Comparison of ENCODE assay signal across 22 cellular contexts in the genomic region with DNA sequence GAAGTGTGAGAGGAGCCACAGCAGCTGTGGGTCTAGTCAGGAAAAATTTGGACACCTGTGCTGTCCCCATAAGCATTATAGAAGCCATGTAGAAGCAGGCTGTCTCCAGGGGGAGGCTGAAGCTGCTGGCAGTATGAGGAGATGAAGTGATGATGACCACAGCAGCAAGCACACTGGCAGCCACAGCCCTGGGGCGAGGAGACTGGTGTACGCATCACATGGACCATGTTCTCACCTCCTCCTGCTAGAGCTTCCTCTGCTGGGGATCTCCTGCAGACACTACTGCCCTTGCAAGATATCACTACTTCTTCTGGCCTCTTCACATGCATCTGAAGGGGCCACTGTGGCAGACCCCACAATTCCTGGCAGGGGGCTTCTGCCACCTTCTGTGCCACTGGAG. TPM values are rescaled to one million over a fixed set of nuclear protein-coding genes. Genes with fewer than 3 reads are reported as not detected.
DNase-seq lines count a peak whose midpoint lies in the region; ATAC-seq, FAIRE-seq and TF ChIP-seq lines count a peak whose summit lies in the region.
"Had no signal": no experiment of that assay in that cellular context is flagged by ENCODE, and none has a peak within 500 bp of the region (broad histone marks: within the 10 kb centered on the region; RNA-seq: fewer than 3 reads in every experiment).

No MANE protein-coding gene starts in this region.

- H3K27ac Mint-ChIP-seq in endodermal cell, result peak overlapping the region; percentile 39
- H3K27ac Mint-ChIP-seq in natural killer cell treated with Interleukin-12 subunit alpha and Interleukin-12 subunit beta and Interleukin-15 and Interleukin-18, amount 100 ng/mL, for 72 hours, result no peak overlapping the region
- H3K27ac Mint-ChIP-seq: CD4-positive, alpha-beta memory T cell; GM23338; H9 had no signal

- no peak overlapping the region for H3K4me3 Mint-ChIP-seq in endodermal cell
- no peak overlapping the region for H3K4me3 Mint-ChIP-seq in natural killer cell treated with Interleukin-12 subunit alpha and Interleukin-12 subunit beta and Interleukin-15 and Interleukin-18, amount 100 ng/mL, for 72 hours
- H3K4me3 Mint-ChIP-seq: CD4-positive, alpha-beta memory T cell; GM23338; H9 had no signal

- H3K27me3 Mint-ChIP-seq in endodermal cell (ENCODE audit: insufficient read depth), result peaks cover 4% of the 10 kb centered on the region
- peaks cover 0 to under 1% of the 10 kb centered on the region in 2 donors for H3K27me3 Mint-ChIP-seq in natural killer cell treated with Interleukin-12 subunit alpha and Interleukin-12 subunit beta and Interleukin-15 and Interleukin-18, amount 100 ng/mL, for 72 hours

- H3K36me3 ChIP-seq in endodermal cell (ENCODE audit: control insufficient read depth, insufficient read depth, low read length) (no peaks in the 10 kb centered on the region), SJCRH30 (no peaks in the 10 kb centered on the region)

- H3K27ac ChIP-seq in endodermal cell (ENCODE audit: low read depth, low read length) (no peak overlapping the region), SJCRH30 (no peak overlapping the region)

- DNase-seq in GM12892 (ENCODE audit: insufficient read length) (no peak), endodermal cell (no peak), SJCRH30 (no peak), NCI-H526 treated with DMSO at 0.1 percent for 48 hours (lab: John Stamatoyannopoulos, UW) (no peak), NCI-H1048 (lab: John Stamatoyannopoulos, UW) (no peak)
- no peak for DNase-seq in natural killer cell treated with Interleukin-12 subunit alpha and Interleukin-12 subunit beta and Interleukin-15 and Interleukin-18, amount 100 ng/mL, for 72 hours (ENCODE audit: low spot score)
- DNase-seq: C1 segment of cervical spinal cord; Calu3; CD4-positive, alpha-beta memory T cell; COR-L47; DMS53; DMS79 treated with DMSO at 0.1 percent for 48 hours; EL; GDM1; H9 had no signal

- H3K4me3 ChIP-seq in endodermal cell (ENCODE audit: low read length) (no peak overlapping the region), SJCRH30 (no peak overlapping the region)
- H3K4me3 ChIP-seq: GM12878, GM23338 had no signal

- TF ChIP-seq CTCF in endodermal cell (conservative IDR thresholded peaks at IDR 0.05), result no peak

- no peaks in the 10 kb centered on the region for H3K4me1 Mint-ChIP-seq in endodermal cell
- H3K4me1 Mint-ChIP-seq in natural killer cell treated with Interleukin-12 subunit alpha and Interleukin-12 subunit beta and Interleukin-15 and Interleukin-18, amount 100 ng/mL, for 72 hours (ENCODE audit: low read depth in 2 of 2), result peaks cover 0 to 8% of the 10 kb centered on the region in 2 donors
- H3K4me1 Mint-ChIP-seq: CD4-positive, alpha-beta memory T cell; GM23338; H9 had no signal

- H3K4me1 ChIP-seq in endodermal cell (ENCODE audit: control insufficient read depth, insufficient read depth, low read length) (no peaks in the 10 kb centered on the region), SJCRH30 (no peaks in the 10 kb centered on the region; the same call in 1 of the 2 replicates)

- no peak for TF ChIP-seq POLR2A in GM12892 (IDR thresholded peaks at IDR 0.05; ENCODE audit: low read depth, low read length)

- no peaks in the 10 kb centered on the region for H3K27me3 ChIP-seq in endodermal cell (ENCODE audit: control insufficient read depth, insufficient read depth, low read length, poor library complexity, severe bottlenecking)
- H3K27me3 ChIP-seq in SJCRH30, result no peaks in the 10 kb centered on the region

- WGBS in endodermal cell (ENCODE audit: insufficient coverage in 1 of 2, insufficient read length in 1 of 2), 2 experiments, result 96 to 100% methylated on average over 1 to 2 of the region's 2 CpGs

- H3K36me3 Mint-ChIP-seq in endodermal cell (ENCODE audit: low read depth), result no peaks in the 10 kb centered on the region
- no peaks in the 10 kb centered on the region for H3K36me3 Mint-ChIP-seq in natural killer cell treated with Interleukin-12 subunit alpha and Interleukin-12 subunit beta and Interleukin-15 and Interleukin-18, amount 100 ng/mL, for 72 hours
- H3K36me3 Mint-ChIP-seq: CD4-positive, alpha-beta memory T cell had no signal

- ATAC-seq in natural killer cell treated with Interleukin-12 subunit alpha and Interleukin-12 subunit beta and Interleukin-15 and Interleukin-18, amount 100 ng/mL, for 72 hours, result peak; percentile 17 to 53
- ATAC-seq: GM12878, GM23338, HCT116 had no signal

- peaks cover 7% of the 10 kb centered on the region for H3K9me3 Mint-ChIP-seq in endodermal cell
- H3K9me3 Mint-ChIP-seq in natural killer cell treated with Interleukin-12 subunit alpha and Interleukin-12 subunit beta and Interleukin-15 and Interleukin-18, amount 100 ng/mL, for 72 hours, result no peaks in the 10 kb centered on the region

- H3K9ac ChIP-seq in endodermal cell (ENCODE audit: extremely low read depth, low read length, poor library complexity, severe bottlenecking), result no peak overlapping the region

- peak; percentile 5 for FAIRE-seq in GM12892 (lab: Jason Lieb, UNC)
- FAIRE-seq: GM12878, GM18507 had no signal

- H3K9me3 ChIP-seq in endodermal cell (ENCODE audit: control insufficient read depth, low read length), result no peaks in the 10 kb centered on the region
- no peaks in the 10 kb centered on the region for H3K9me3 ChIP-seq in SJCRH30 (replicated peaks)

RNA-seq across cellular contexts. Expression of a gene that starts 33.8 kb away (rescaled TPM):
- 15.2 TPM for polyA plus RNA-seq in GM12892 (2012; ENCODE audit: missing spikeins)
- 10 to 100 TPM; 19.0 to 19.7 TPM for total RNA-seq in endodermal cell
- polyA plus RNA-seq in endodermal cell (2013, experiment 1 of 2), result 29.6 TPM
- 28.2 TPM for polyA plus RNA-seq in endodermal cell (2013, experiment 2 of 2)
- 10 to 100 TPM; 15.8 to 16.2 TPM for total RNA-seq in natural killer cell treated with Interleukin-12 subunit alpha and Interleukin-12 subunit beta and Interleukin-15 and Interleukin-18, amount 100 ng/mL, for 72 hours
- total RNA-seq in SJCRH30 (2014; rRNA removed; shearing (Covaris generic)), result 37.5 and 39.4 TPM in 2 replicates

RNA-seq across cellular contexts. Expression of a gene that starts 42.7 kb away (rescaled TPM):
- 68.5 TPM for polyA plus RNA-seq in GM12892 (2012; ENCODE audit: missing spikeins)
- total RNA-seq in endodermal cell, result under 1 TPM; 0.11 to 0.29 TPM
- polyA plus RNA-seq in endodermal cell (2013, experiment 1 of 2), result 0.61 TPM
- 0.37 TPM for polyA plus RNA-seq in endodermal cell (2013, experiment 2 of 2)
- 10 to 100 TPM; 30.3 to 30.9 TPM for total RNA-seq in natural killer cell treated with Interleukin-12 subunit alpha and Interleukin-12 subunit beta and Interleukin-15 and Interleukin-18, amount 100 ng/mL, for 72 hours
- total RNA-seq in SJCRH30 (2014; rRNA removed; shearing (Covaris generic)), result 0.16 and 0.20 TPM in 2 replicates
- total RNA-seq: A673, Calu3, H4 had no signal
- polyA plus RNA-seq: BJ had no signal

Comparison
In these comparisons a context has a peak if more than half of its experiments do, and no peak if none do; other contexts are left out.
1. RNA of a gene that starts 42.7 kb away (total RNA-seq): 30.3 to 30.9 TPM in natural killer cell treated with Interleukin-12 subunit alpha and Interleukin-12 subunit beta and Interleukin-15 and Interleukin-18, amount 100 ng/mL, for 72 hours; 0.11 to 0.29 TPM in endodermal cell and 0.16 to 0.20 TPM in SJCRH30; every median in the first group is over 10 times any median in the second.